ENCODE assay signal across 8 cellular contexts in the genomic region with DNA sequence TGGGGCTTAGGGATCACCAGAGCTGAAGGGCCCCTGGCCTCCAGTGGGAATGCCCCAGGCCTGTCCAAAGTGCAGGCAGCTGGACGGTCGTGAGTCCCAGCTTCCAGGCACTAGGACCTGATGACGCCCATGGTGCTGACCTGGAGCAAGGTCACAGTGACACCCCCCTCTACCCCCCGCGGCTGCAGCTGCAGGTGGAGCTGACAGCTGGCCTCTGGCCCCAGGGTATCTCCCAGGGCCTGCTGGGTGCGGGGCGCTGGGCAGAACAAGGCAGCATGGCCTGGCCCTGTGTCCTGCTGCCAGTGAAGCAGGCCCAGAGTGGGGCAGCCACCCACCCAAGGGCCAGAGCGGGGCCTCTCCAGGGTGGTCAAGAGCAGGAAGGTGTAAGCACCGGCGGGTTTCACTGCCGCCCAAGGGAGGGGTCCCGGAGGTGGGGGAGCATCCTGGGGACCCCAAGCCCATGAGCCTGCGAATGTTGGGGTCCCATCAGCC. TPM values are rescaled to one million over a fixed set of nuclear protein-coding genes. Genes with fewer than 3 reads are reported as not detected.
DNase-seq lines count a peak whose midpoint lies in the region; ATAC-seq and TF ChIP-seq lines count a peak whose summit lies in the region.

No MANE protein-coding gene starts in this region.

- H3K4me1 ChIP-seq in left lung: peaks cover 20 to 68% of the 10 kb centered on the region in 2 donors
- no peaks in the 10 kb centered on the region for H3K4me1 ChIP-seq in urinary bladder (ENCODE audit: insufficient read depth)

- H3K4me3 Mint-ChIP-seq in activated naive CD4-positive, alpha-beta T cell treated with anti-CD3 and anti-CD28 coated beads, Interleukin-2, amount 10 ng/mL, durations not matched to agents 7 days and 5 days: peak overlapping the region; percentile 95

- no peak for TF ChIP-seq CTCF in astrocyte of the cerebellum (IDR thresholded peaks at IDR 0.05; ENCODE audit: low read depth, low read length, missing control alignments)
- no peak for TF ChIP-seq CTCF in left lung (IDR thresholded peaks at IDR 0.05)

- no peaks in the 10 kb centered on the region for H3K9me3 Mint-ChIP-seq in activated naive CD4-positive, alpha-beta T cell treated with anti-CD3 and anti-CD28 coated beads, Interleukin-2, amount 10 ng/mL, durations not matched to agents 7 days and 5 days

- H3K4me1 Mint-ChIP-seq in activated naive CD4-positive, alpha-beta T cell treated with anti-CD3 and anti-CD28 coated beads, Interleukin-2, amount 10 ng/mL, durations not matched to agents 7 days and 5 days: peaks cover 40% of the 10 kb centered on the region

- no peaks in the 10 kb centered on the region for H3K27me3 Mint-ChIP-seq in activated naive CD4-positive, alpha-beta T cell treated with anti-CD3 and anti-CD28 coated beads, Interleukin-2, amount 10 ng/mL, durations not matched to agents 7 days and 5 days

- no peaks in the 10 kb centered on the region for H3K9me3 ChIP-seq in left lung

- no peak for DNase-seq in activated naive CD4-positive, alpha-beta T cell treated with anti-CD3 and anti-CD28 coated beads, Interleukin-2, amount 10 ng/mL, durations not matched to agents 7 days and 5 days
- DNase-seq in activated naive CD4-positive, alpha-beta T cell (lab: John Stamatoyannopoulos, UW): no peak
- DNase-seq in astrocyte of the cerebellum (ENCODE audit: low read depth) (no peak), left lung (peak in 1 of 2 donors; percentile 83), NOMO-1 treated with dmso at 0.1 percent for 144 hours (lab: John Stamatoyannopoulos, UW; ENCODE audit: unreplicated experiment) (no peak), NCI-H526 treated with DMSO at 0.1 percent for 48 hours (lab: John Stamatoyannopoulos, UW) (no peak)

- H3K4me3 ChIP-seq in astrocyte of the cerebellum (ENCODE audit: low read depth, low read length) (peak overlapping the region; percentile 57), left lung (peak overlapping the region; percentile 74 to 78), urinary bladder (ENCODE audit: low read depth, low read length) (peak overlapping the region; percentile 70)

- CTCF ChIA-PET in activated naive CD4-positive, alpha-beta T cell treated with anti-CD3 and anti-CD28 coated beads, Interleukin-2, amount 10 ng/mL, durations not matched to agents 7 days and 5 days (lab: Charles Lee): no interaction called here

- H3K27ac ChIP-seq in left lung (peak overlapping the region; percentile 90 to 98), urinary bladder (ENCODE audit: low read depth) (peak overlapping the region; percentile 88)

- H3K36me3 Mint-ChIP-seq in activated naive CD4-positive, alpha-beta T cell treated with anti-CD3 and anti-CD28 coated beads, Interleukin-2, amount 10 ng/mL, durations not matched to agents 7 days and 5 days: peaks cover 11% of the 10 kb centered on the region

- ATAC-seq in left lung (peak; percentile 0), GM21381 (IDR thresholded peaks at IDR 0.05; ENCODE audit: unreplicated experiment) (no peak)

- intact Hi-C loops in left lung (cut with DNase I): no loop called here

- no peaks in the 10 kb centered on the region for H3K27me3 ChIP-seq in left lung

- H3K36me3 ChIP-seq in left lung (peaks cover 0 to 36% of the 10 kb centered on the region in 2 donors), urinary bladder (ENCODE audit: insufficient read depth) (no peaks in the 10 kb centered on the region)

- 30% methylated on average over 13 of the region's 13 CpGs for WGBS in urinary bladder

- peak overlapping the region; percentile 45 for H3K27ac Mint-ChIP-seq in activated naive CD4-positive, alpha-beta T cell treated with anti-CD3 and anti-CD28 coated beads, Interleukin-2, amount 10 ng/mL, durations not matched to agents 7 days and 5 days

- in situ Hi-C loops in astrocyte of the cerebellum (cut with HindIII; ENCODE audit: low sequenced_read_pairs): no loop called here

RNA-seq across cellular contexts. Expression of a gene that starts 0.6 kb away (rescaled TPM):
- 100 to 1,000 TPM; 191 to 323 TPM for total RNA-seq in left lung
- total RNA-seq in urinary bladder: 43.4 TPM
- polyA plus RNA-seq in urinary bladder: 108 TPM

RNA-seq across cellular contexts. Expression of a gene that starts 7.8 kb away (rescaled TPM):
- total RNA-seq in left lung: 100 to 1,000 TPM; 148 to 151 TPM
- 57.0 TPM for total RNA-seq in urinary bladder
- 172 TPM for polyA plus RNA-seq in urinary bladder

RNA-seq across cellular contexts. Expression of a gene that starts 28.1 kb away (rescaled TPM):
- total RNA-seq in left lung (10 to 100 TPM; 59.3 to 87.1 TPM), urinary bladder (4.6 TPM)
- 14.4 TPM for polyA plus RNA-seq in urinary bladder

RNA-seq across cellular contexts. Expression of a gene that starts 34.4 kb away (rescaled TPM):
- total RNA-seq in left lung: 10 to 100 TPM; 52.5 to 98.9 TPM
- total RNA-seq in urinary bladder: 20.5 TPM
- 34.9 TPM for polyA plus RNA-seq in urinary bladder

Comparison
In these comparisons a context has a peak if more than half of its experiments do, and no peak if none do; other contexts are left out.
1. RNA of a gene that starts 28.1 kb away (total RNA-seq): 59.3 to 87.1 TPM in left lung; 4.6 TPM in urinary bladder (single experiment); every median in the first group is over 10 times any median in the second.
2. Peak in every context shown above with its lines, with median percentiles within 50 percentile points of each other: H3K4me3 ChIP-seq.